ENCODE assay signal across 8 cellular contexts in the genomic region with DNA sequence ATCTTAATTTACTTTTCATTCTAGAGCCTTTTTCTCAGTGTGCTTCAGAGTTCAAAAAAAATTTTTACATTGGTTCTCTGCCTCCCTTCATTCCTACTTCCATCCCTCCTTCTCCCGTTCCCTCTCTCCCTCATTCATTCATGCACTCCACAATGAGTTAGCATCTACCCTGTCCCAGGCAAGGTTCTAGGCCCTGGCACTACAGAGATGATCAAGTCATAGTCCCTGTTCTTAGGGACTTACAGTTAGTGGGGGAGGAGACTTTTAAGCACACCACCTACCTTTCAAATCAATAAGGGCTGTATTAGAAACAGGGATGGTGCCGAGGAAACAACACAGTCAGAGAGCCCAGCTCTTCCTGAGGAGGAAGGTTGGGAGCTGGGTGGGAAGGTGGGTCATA. TPM values are rescaled to one million over a fixed set of nuclear protein-coding genes. Genes with fewer than 3 reads are reported as not detected.
DNase-seq lines count a peak whose midpoint lies in the region; ATAC-seq, FAIRE-seq and TF ChIP-seq lines count a peak whose summit lies in the region.
"Had no signal": no experiment of that assay in that cellular context is flagged by ENCODE, and none has a peak within 500 bp of the region (broad histone marks: within the 10 kb centered on the region; RNA-seq: fewer than 3 reads in every experiment).

No MANE protein-coding gene starts in this region.

- no peak for ATAC-seq in GM18873 (IDR thresholded peaks at IDR 0.05; ENCODE audit: low FRiP score, unreplicated experiment)

- H3K9me3 ChIP-seq in HEK293 (ENCODE audit: control insufficient read depth, insufficient read depth, low read depth, low read length) (no peaks in the 10 kb centered on the region), WERI-Rb-1 (ENCODE audit: severe bottlenecking) (no peaks in the 10 kb centered on the region)

- no peaks in the 10 kb centered on the region for H3K36me3 ChIP-seq in HEK293 (ENCODE audit: control insufficient read depth in 2 of 2, insufficient read depth in 1 of 2, low read length in 2 of 2)
- no peaks in the 10 kb centered on the region for H3K36me3 ChIP-seq in WERI-Rb-1

- TF ChIP-seq POLR2A in GM12892 (IDR thresholded peaks at IDR 0.05; ENCODE audit: low read depth, low read length), result no peak

- H3K27ac ChIP-seq in HEK293 (ENCODE audit: extremely low read depth, low read depth, low read length) (no peak overlapping the region), angular gyrus (ENCODE audit: low read depth, low read length) (peak overlapping the region; percentile 73), skin epidermis (peak overlapping the region in 14 of 21 experiments; percentile 18 to 78 (median 51)), WERI-Rb-1 (no peak overlapping the region)

- POLR2A ChIA-PET in HEK293 (lab: Yijun Ruan, JAX), result no interaction called here

- H3K4me1 ChIP-seq in HEK293 (ENCODE audit: control insufficient read depth, insufficient read depth, low read length), result no peaks in the 10 kb centered on the region

- CTCF ChIA-PET in HEK293 (lab: Yijun Ruan, JAX), result no interaction called here

- H3K4me3 ChIP-seq in HEK293 (ENCODE audit: low read depth, low read length), result no peak overlapping the region
- H3K4me3 ChIP-seq in skin epidermis, result no peak overlapping the region
- H3K4me3 ChIP-seq in WERI-Rb-1 (ENCODE audit: low read depth, low read length), result no peak overlapping the region

- DNase-seq in GM12892 (ENCODE audit: insufficient read length) (no peak), WERI-Rb-1 (no peak), cerebellar cortex (ENCODE audit: low spot score) (no peak)
- DNase-seq: NCI-H187 had no signal

- TF ChIP-seq CTCF in HEK293 (tag by site-specific recombination; IDR thresholded peaks at IDR 0.05), result no peak
- no peak for TF ChIP-seq CTCF in WERI-Rb-1 (IDR thresholded peaks at IDR 0.05; ENCODE audit: low read depth, low read length)

- H3K27me3 ChIP-seq in WERI-Rb-1 (ENCODE audit: insufficient read depth, low read depth, severe bottlenecking), result no peaks in the 10 kb centered on the region

- FAIRE-seq in GM12892 (lab: Jason Lieb, UNC), result peak; percentile 36

TF ChIP-seq in HEK293, 187 proteins besides CTCF, POLR2A, EP300 and RAD21:
- TF ChIP-seq ZNF521 (tag by site-specific recombination; IDR thresholded peaks at IDR 0.05) (no peak), ZNF366 (tag by site-specific recombination; conservative IDR thresholded peaks at IDR 0.05) (peak; percentile 54; the same call in 1 of the 2 replicates), PRDM1 (tag by site-specific recombination; IDR thresholded peaks at IDR 0.05) (no peak), GLIS2 (tag by site-specific recombination; IDR thresholded peaks at IDR 0.05) (no peak), REPIN1 (tag by site-specific recombination; IDR thresholded peaks at IDR 0.05; ENCODE audit: low read depth) (no peak), OVOL3 (tag by site-specific recombination; IDR thresholded peaks at IDR 0.05) (no peak), ZBTB17 (tag by site-specific recombination; IDR thresholded peaks at IDR 0.05) (no peak), KLF7 (tag by site-specific recombination; IDR thresholded peaks at IDR 0.05; ENCODE audit: borderline replicate concordance) (no peak)
- TF ChIP-seq, protein P1, sequence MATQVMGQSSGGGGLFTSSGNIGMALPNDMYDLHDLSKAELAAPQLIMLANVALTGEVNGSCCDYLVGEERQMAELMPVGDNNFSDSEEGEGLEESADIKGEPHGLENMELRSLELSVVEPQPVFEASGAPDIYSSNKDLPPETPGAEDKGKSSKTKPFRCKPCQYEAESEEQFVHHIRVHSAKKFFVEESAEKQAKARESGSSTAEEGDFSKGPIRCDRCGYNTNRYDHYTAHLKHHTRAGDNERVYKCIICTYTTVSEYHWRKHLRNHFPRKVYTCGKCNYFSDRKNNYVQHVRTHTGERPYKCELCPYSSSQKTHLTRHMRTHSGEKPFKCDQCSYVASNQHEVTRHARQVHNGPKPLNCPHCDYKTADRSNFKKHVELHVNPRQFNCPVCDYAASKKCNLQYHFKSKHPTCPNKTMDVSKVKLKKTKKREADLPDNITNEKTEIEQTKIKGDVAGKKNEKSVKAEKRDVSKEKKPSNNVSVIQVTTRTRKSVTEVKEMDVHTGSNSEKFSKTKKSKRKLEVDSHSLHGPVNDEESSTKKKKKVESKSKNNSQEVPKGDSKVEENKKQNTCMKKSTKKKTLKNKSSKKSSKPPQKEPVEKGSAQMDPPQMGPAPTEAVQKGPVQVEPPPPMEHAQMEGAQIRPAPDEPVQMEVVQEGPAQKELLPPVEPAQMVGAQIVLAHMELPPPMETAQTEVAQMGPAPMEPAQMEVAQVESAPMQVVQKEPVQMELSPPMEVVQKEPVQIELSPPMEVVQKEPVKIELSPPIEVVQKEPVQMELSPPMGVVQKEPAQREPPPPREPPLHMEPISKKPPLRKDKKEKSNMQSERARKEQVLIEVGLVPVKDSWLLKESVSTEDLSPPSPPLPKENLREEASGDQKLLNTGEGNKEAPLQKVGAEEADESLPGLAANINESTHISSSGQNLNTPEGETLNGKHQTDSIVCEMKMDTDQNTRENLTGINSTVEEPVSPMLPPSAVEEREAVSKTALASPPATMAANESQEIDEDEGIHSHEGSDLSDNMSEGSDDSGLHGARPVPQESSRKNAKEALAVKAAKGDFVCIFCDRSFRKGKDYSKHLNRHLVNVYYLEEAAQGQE (tag by site-specific recombination; IDR thresholded peaks at IDR 0.05), result no peak

RNA-seq across cellular contexts. Expression of a gene that starts 40.3 kb away (rescaled TPM):
- polyA plus RNA-seq in GM12892 (2012; ENCODE audit: missing spikeins), result 13.4 TPM

Comparison
In these comparisons a context has a peak if more than half of its experiments do, and no peak if none do; other contexts are left out.
1. H3K27ac ChIP-seq: peak in angular gyrus (single experiment) and skin epidermis (14 of 21); none in HEK293 (single experiment) and WERI-Rb-1 (single experiment).